8 cellular contexts compared by ENCODE assay signal in genomic region chr16:47460755-47461597, GRCh38. TPM values are rescaled to one million over a fixed set of nuclear protein-coding genes. Genes with fewer than 3 reads are reported as not detected.
DNase-seq lines count a peak whose midpoint lies in the region; ATAC-seq, FAIRE-seq and TF ChIP-seq lines count a peak whose summit lies in the region.

Gene ITFG1, minus strand, starts transcription at chr16:47461063. Its CDS starts 18 bp downstream, at chr16:47461045.
Gene PHKB, plus strand, starts transcription at chr16:47461331. Its CDS starts 20 bp downstream, at chr16:47461351.

- peaks cover 65% of the 10 kb centered on the region for H3K36me3 Mint-ChIP-seq in dendritic cell treated with granulocyte-macrophage colony-stimulating factor and Interleukin-4, amounts not matched to agents 40 ng/mL and 50 ng/mL, for 4 days (ENCODE audit: low read depth)

- H3K27ac ChIP-seq in left lung: peak within 1 kb of the TSS; percentile 99 to 100

- peak in 1 of 2 donors; percentile 16 for TF ChIP-seq CTCF in left lung (IDR thresholded peaks at IDR 0.05)

- peak within 1 kb of the TSS; percentile 92 for H3K4me3 Mint-ChIP-seq in dendritic cell treated with granulocyte-macrophage colony-stimulating factor and Interleukin-4, amounts not matched to agents 40 ng/mL and 50 ng/mL, for 4 days

- H3K27me3 ChIP-seq in left lung: no peaks in the 10 kb centered on the region

- intact Hi-C loops in dendritic cell treated with granulocyte-macrophage colony-stimulating factor and Interleukin-4, amounts not matched to agents 40 ng/mL and 50 ng/mL, for 4 days (cut with micrococcal nuclease): loop anchor here (1.0 to 2.0 kb wide), 3 partner anchors 32 to 630 kb away; partner anchors contain the start of genes C16orf87 and NETO2
- intact Hi-C loops in left lung (cut with DNase I): no loop called here

- peak; percentile 23 to 92 (median 82) for DNase-seq in C1 segment of cervical spinal cord (lab: John Stamatoyannopoulos, UW)
- peak; percentile 60 for DNase-seq in GM19239 (ENCODE audit: insufficient read length, low spot score)
- peak; percentile 87 for DNase-seq in NCI-H748 (lab: John Stamatoyannopoulos, UW; ENCODE audit: unreplicated experiment)
- peak; percentile 91 to 93 for DNase-seq in activated CD4-positive, alpha-beta T cell treated with anti-CD3 and anti-CD28 coated beads, Interleukin-2, amount 50 U/mL, for 4 hours
- DNase-seq in left lung: peak; percentile 93 to 98
- peak; percentile 92 for DNase-seq in stimulated activated CD4-positive, alpha-beta T cell treated with anti-CD3 and anti-CD28 coated beads, Interleukin-2, amount 100 ng/mL, for 4 hours (ENCODE audit: low read depth)

- peak within 1 kb of the TSS; percentile 96 for H3K27ac Mint-ChIP-seq in dendritic cell treated with granulocyte-macrophage colony-stimulating factor and Interleukin-4, amounts not matched to agents 40 ng/mL and 50 ng/mL, for 4 days

- H3K9me3 Mint-ChIP-seq in dendritic cell treated with granulocyte-macrophage colony-stimulating factor and Interleukin-4, amounts not matched to agents 40 ng/mL and 50 ng/mL, for 4 days: no peaks in the 10 kb centered on the region

- ATAC-seq in HG03442 (IDR thresholded peaks at IDR 0.05; ENCODE audit: unreplicated experiment): peak; percentile 79
- peak; percentile 96 for ATAC-seq in left lung

- H3K4me1 Mint-ChIP-seq in dendritic cell treated with granulocyte-macrophage colony-stimulating factor and Interleukin-4, amounts not matched to agents 40 ng/mL and 50 ng/mL, for 4 days (ENCODE audit: low read depth): peaks cover 51% of the 10 kb centered on the region

- H3K36me3 ChIP-seq in left lung: peaks cover 0 to 21% of the 10 kb centered on the region in 2 donors

- H3K27me3 Mint-ChIP-seq in dendritic cell treated with granulocyte-macrophage colony-stimulating factor and Interleukin-4, amounts not matched to agents 40 ng/mL and 50 ng/mL, for 4 days: no peaks in the 10 kb centered on the region

- peak; percentile 26 for FAIRE-seq in GM19239 (lab: Jason Lieb, UNC)

- no peaks in the 10 kb centered on the region for H3K9me3 ChIP-seq in left lung

- H3K4me1 ChIP-seq in left lung: peaks cover 14 to 53% of the 10 kb centered on the region in 2 donors

- H3K4me3 ChIP-seq in left lung: peak within 1 kb of the TSS; percentile 89 to 91

RNA-seq across cellular contexts. Expression of gene ITFG1, which starts in this region (rescaled TPM):
- 10 to 100 TPM; 66.8 to 68.4 TPM for total RNA-seq in left lung

RNA-seq across cellular contexts. Expression of gene PHKB, which starts in this region (rescaled TPM):
- 10 to 100 TPM; 88.8 to 92.0 TPM for total RNA-seq in left lung

Comparison
In these comparisons a context has a peak if more than half of its experiments do, and no peak if none do; other contexts are left out.
1. Peak in every context shown above with its lines: DNase-seq, ATAC-seq, H3K4me3 ChIP-seq and H3K27ac ChIP-seq.